8 cellular contexts compared by ENCODE assay signal in the genomic region with DNA sequence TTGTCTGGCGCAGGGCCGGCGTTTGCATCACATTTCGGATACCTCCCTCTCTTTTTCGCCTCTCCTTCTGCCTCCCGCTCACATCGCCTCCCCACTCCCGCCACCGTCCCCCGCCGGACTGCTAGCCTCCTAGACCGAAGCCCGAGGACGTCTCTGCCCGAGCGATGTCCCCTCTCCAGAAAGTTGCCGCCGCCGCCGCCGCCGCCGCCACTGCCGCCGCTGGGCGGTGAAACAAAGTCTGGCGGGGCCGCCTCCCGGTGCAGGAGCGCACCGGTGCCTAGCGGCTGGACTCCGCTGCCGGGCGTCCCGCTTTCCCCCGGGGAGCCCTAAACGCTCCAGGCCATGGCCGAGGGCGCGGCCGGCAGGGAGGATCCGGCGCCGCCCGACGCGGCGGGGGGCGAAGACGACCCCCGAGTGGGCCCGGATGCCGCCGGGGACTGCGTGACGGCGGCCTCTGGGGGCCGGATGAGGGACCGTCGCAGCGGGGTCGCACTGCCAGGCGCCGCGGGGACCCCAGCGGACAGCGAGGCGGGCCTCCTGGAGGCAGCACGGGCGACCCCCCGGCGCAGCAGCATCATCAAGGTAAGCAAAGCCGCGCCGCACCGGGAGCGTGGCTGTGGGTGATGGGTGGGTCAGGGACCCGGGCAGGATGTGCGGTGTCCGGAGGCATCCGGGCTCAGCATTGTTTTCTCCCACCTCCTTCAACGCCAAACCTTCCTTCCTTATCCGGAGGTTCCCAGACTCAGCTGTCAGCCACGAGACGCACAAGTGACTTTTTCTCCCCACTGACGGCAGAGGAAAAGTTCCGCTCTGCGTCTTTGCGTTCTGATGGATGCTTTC. TPM values are rescaled to one million over a fixed set of nuclear protein-coding genes. Genes with fewer than 3 reads are reported as not detected.
A peak's percentile ranks its signal among the peaks of the same experiment; 100 is the strongest.
DNase-seq lines count a peak whose midpoint lies in the region; ATAC-seq, FAIRE-seq and TF ChIP-seq lines count a peak whose summit lies in the region.

No MANE protein-coding gene starts in this region.

- FAIRE-seq in HTR-8/SVneo (lab: Jason Lieb, UNC) = no peak

- CTCF ChIA-PET in HEK293T (lab: Yijun Ruan, JAX) (interaction anchor here (0.6 to 1.4 kb wide), 5 partner anchors 8 to 492 kb away, joined by 3 to 4 read pairs (median 4); no protein-coding TSS in a partner anchor), PC-3 (lab: Charles Lee) (interaction anchor here (0.6 kb wide), 1 partner anchor 9 kb away, joined by 3 read pairs; no protein-coding TSS in a partner anchor)

- no peaks in the 10 kb centered on the region for H3K9me2 ChIP-seq in PC-3 (replicated peaks; ENCODE audit: low read length)

- H3K79me2 ChIP-seq in PC-3 (ENCODE audit: low read length) = no peaks in the 10 kb centered on the region

- no peaks in the 10 kb centered on the region for H3K9me3 ChIP-seq in PC-3 (ENCODE audit: low read length)

- H3K27ac ChIP-seq in PC-3 (ENCODE audit: low read length) (no peak overlapping the region), angular gyrus (ENCODE audit: low read depth, low read length) (peak overlapping the region; percentile 83)

- H3K9ac ChIP-seq in PC-3 (ENCODE audit: low read length) = no peak overlapping the region

- peak overlapping the region; percentile 87 for H2AFZ ChIP-seq in PC-3 (ENCODE audit: low read length)

- H3K27me3 ChIP-seq in PC-3 (ENCODE audit: low read length) = peaks cover 71% of the 10 kb centered on the region

- BruUV-seq in PC-3 (replicated peaks; lab: Mats Ljungman, UMichigan) = no TSS peak

- POLR2A ChIA-PET in HEK293T (lab: Yijun Ruan, JAX) = interaction anchor here (0.7 to 1.0 kb wide), 2 partner anchors 13 to 370 kb away, joined by 3 read pairs; partner anchors contain the start of gene SF3B1
- POLR2A ChIA-PET in PC-3 (lab: Charles Lee; ENCODE audit: unreplicated experiment) = interaction anchor here (0.6 kb wide), 1 partner anchor 289 kb away, joined by 3 read pairs; no protein-coding TSS in a partner anchor

- ATAC-seq in PC-3 = peak; percentile 32
- ATAC-seq in sciatic nerve = peak; percentile 41

- TF ChIP-seq CTCF in GM12865 (IDR thresholded peaks at IDR 0.05; ENCODE audit: insufficient read depth, low read depth, low read length, missing control alignments) (peak; percentile 11), PC-3 (conservative IDR thresholded peaks at IDR 0.05; ENCODE audit: low read depth, low read length) (no peak)

- intact Hi-C loops in PC-3 (cut with micrococcal nuclease) (no loop called here), sciatic nerve (cut with DNase I) (loop anchor here (5.0 kb wide), 1 partner anchor 492 kb away; no protein-coding TSS in a partner anchor)

- peaks cover 9% of the 10 kb centered on the region; the same call in 1 of the 2 replicates for H3K4me1 ChIP-seq in PC-3 (ENCODE audit: insufficient read depth, low read length)

- no peaks in the 10 kb centered on the region for H4K20me1 ChIP-seq in PC-3 (ENCODE audit: low read length)

- no peaks in the 10 kb centered on the region for H3F3A ChIP-seq in PC-3 (ENCODE audit: low read length, unreplicated experiment)

- DNase-seq in GM12865 (ENCODE audit: low read depth) = peak; percentile 24
- DNase-seq in HEK293T (ENCODE audit: extremely low spot score) = peak; percentile 31
- DNase-seq in PC-3 = no peak
- DNase-seq in hepatic stellate cell (ENCODE audit: low spot score) = peak; percentile 26
- peak; percentile 78 for DNase-seq in sciatic nerve (ENCODE audit: low spot score)
- DNase-seq in HTR-8/SVneo (ENCODE audit: insufficient read length, low spot score) = no peak
- DNase-seq in NCI-H2081 treated with DMSO at 0.1 percent for 48 hours (lab: John Stamatoyannopoulos, UW) = no peak

- H3K4me3 ChIP-seq in GM12865 (ENCODE audit: low read depth, low read length) = peak overlapping the region; percentile 69
- peak overlapping the region; percentile 70 for H3K4me3 ChIP-seq in PC-3 (ENCODE audit: low read length)

- peak overlapping the region; percentile 98 for H3K4me2 ChIP-seq in PC-3 (ENCODE audit: low read length)

- H3K36me3 ChIP-seq in PC-3 (ENCODE audit: low read depth, low read length) = no peaks in the 10 kb centered on the region

TF ChIP-seq in HEK293T, 16 proteins besides CTCF, POLR2A, EP300 and RAD21:
- no peak for TF ChIP-seq ARNT (IDR thresholded peaks at IDR 0.05)
- no peak for TF ChIP-seq SUZ12 (IDR thresholded peaks at IDR 0.05)
- no peak for TF ChIP-seq TARDBP (IDR thresholded peaks at IDR 0.05)
- TF ChIP-seq FOXA1 (IDR thresholded peaks at IDR 0.05) = no peak
- no peak for TF ChIP-seq SP1 (IDR thresholded peaks at IDR 0.05)
- no peak for TF ChIP-seq HDGF (IDR thresholded peaks at IDR 0.05; ENCODE audit: borderline replicate concordance)

RNA-seq across cellular contexts. Expression of gene PLCL1, which starts 0.6 kb away (rescaled TPM):
- total RNA-seq in PC-3 (2014; rRNA removed) (not detected in 2 replicates), sciatic nerve (6.7 TPM)

RNA-seq across cellular contexts. Expression of gene BOLL, which starts 19.9 kb away (rescaled TPM):
- not detected in 2 replicates for total RNA-seq in PC-3 (2014; rRNA removed)
- not detected for total RNA-seq in sciatic nerve

Comparison
In these comparisons a context has a peak if more than half of its experiments do, and no peak if none do; other contexts are left out.
1. DNase-seq: peak in GM12865 (single experiment), HEK293T (single experiment), hepatic stellate cell (single experiment) and sciatic nerve (single experiment); none in PC-3 (single experiment), HTR-8/SVneo (single experiment) and NCI-H2081 treated with DMSO at 0.1 percent for 48 hours (single experiment).